Comparison of ENCODE assay signal across 9 cellular contexts in genomic region chr1:169427081-169427611, GRCh38. TPM values are rescaled to one million over a fixed set of nuclear protein-coding genes. Genes with fewer than 3 reads are reported as not detected.
DNase-seq lines count a peak whose midpoint lies in the region; ATAC-seq and TF ChIP-seq lines count a peak whose summit lies in the region.
"Had no signal": no experiment of that assay in that cellular context is flagged by ENCODE, and none has a peak within 500 bp of the region (broad histone marks: within the 10 kb centered on the region; RNA-seq: fewer than 3 reads in every experiment).

Gene CCDC181 (minus strand): TSS chr1:169427474. CDS start chr1:169424927, 2,547 bp downstream.

- no peaks in the 10 kb centered on the region for H3K36me3 ChIP-seq in hepatocyte (replicated peaks; ENCODE audit: insufficient read depth, low read depth)
- no peaks in the 10 kb centered on the region for H3K36me3 ChIP-seq in rectal smooth muscle tissue (ENCODE audit: control insufficient read depth, insufficient read depth, low read length)
- no peaks in the 10 kb centered on the region for H3K36me3 ChIP-seq in aorta (ENCODE audit: control insufficient read depth in 1 of 2, insufficient read depth in 2 of 2, low read length in 1 of 2)

- intact Hi-C loops in aorta (cut with DNase I), result no loop called here

- peaks cover 21% of the 10 kb centered on the region for H3K27me3 ChIP-seq in hepatocyte
- peaks cover 4% of the 10 kb centered on the region for H3K27me3 ChIP-seq in rectal smooth muscle tissue (ENCODE audit: control insufficient read depth, insufficient read depth, low read length)
- no peaks in the 10 kb centered on the region for H3K27me3 ChIP-seq in aorta (ENCODE audit: control insufficient read depth in 1 of 2, insufficient read depth in 2 of 2, low read length in 1 of 2)

- DNase-seq in HPDE6-E6E7 (ENCODE audit: extremely low spot score), result peak; percentile 1
- peak in 55 of 56 donors; percentile 9 to 86 (median 67) for DNase-seq in amygdala (lab: John Stamatoyannopoulos, UW)
- DNase-seq in hepatocyte (ENCODE audit: low spot score), result peak; percentile 78
- DNase-seq in aorta, result peak; percentile 56 to 82

- H3K9ac ChIP-seq in rectal smooth muscle tissue (ENCODE audit: low read length), result no peak within 1 kb of the TSS

- H3K4me3 ChIP-seq in hepatocyte (peak within 1 kb of the TSS; percentile 66), rectal smooth muscle tissue (ENCODE audit: low read length) (peak within 1 kb of the TSS; percentile 58), aorta (ENCODE audit: low read length in 2 of 2) (peak within 1 kb of the TSS; percentile 18 to 67)

- ATAC-seq in GM18519 (IDR thresholded peaks at IDR 0.05; ENCODE audit: low FRiP score, unreplicated experiment) (peak; percentile 72), SK-N-SH treated with all-trans-retinoic acid at 6 μM for 48 hours (peak; percentile 99), aorta (ENCODE audit: low FRiP score) (peak; percentile 70), HG03039 (IDR thresholded peaks at IDR 0.05; ENCODE audit: unreplicated experiment) (no peak)

- H3K4me1 ChIP-seq in hepatocyte (ENCODE audit: insufficient read depth), result no peaks in the 10 kb centered on the region
- H3K4me1 ChIP-seq in rectal smooth muscle tissue (ENCODE audit: control insufficient read depth, insufficient read depth, low read length), result no peaks in the 10 kb centered on the region
- H3K4me1 ChIP-seq in aorta (ENCODE audit: control insufficient read depth in 1 of 2, insufficient read depth in 2 of 2, low read length in 2 of 2), result no peaks in the 10 kb centered on the region

- 3% methylated on average over 26 of the region's 26 CpGs for WGBS in hepatocyte (ENCODE audit: low lambda C conversion rate, missing lambda C conversion rate)
- 0 to 1% methylated on average over 26 of the region's 26 CpGs for WGBS in aorta, 2 donors

- no peak within 1 kb of the TSS for H3K27ac ChIP-seq in hepatocyte
- no peak within 1 kb of the TSS for H3K27ac ChIP-seq in rectal smooth muscle tissue (ENCODE audit: low read depth, low read length)
- H3K27ac ChIP-seq in aorta (ENCODE audit: low read depth in 1 of 2, low read length in 2 of 2), result no peak within 1 kb of the TSS
- H3K27ac ChIP-seq: skin epidermis had no signal

- peak within 1 kb of the TSS; percentile 79 for H3K4me2 ChIP-seq in hepatocyte

- H3K9me2 ChIP-seq in hepatocyte (replicated peaks; ENCODE audit: insufficient read depth), result no peaks in the 10 kb centered on the region

- H3K9me3 ChIP-seq in hepatocyte (ENCODE audit: low read depth) (no peaks in the 10 kb centered on the region), aorta (ENCODE audit: control insufficient read depth, low read length) (peaks cover 2% of the 10 kb centered on the region)

- no peak for TF ChIP-seq CTCF in hepatocyte (IDR thresholded peaks at IDR 0.05; ENCODE audit: poor library complexity)

- H3K79me2 ChIP-seq in hepatocyte, result no peaks in the 10 kb centered on the region

- H2AFZ ChIP-seq in hepatocyte, result peak within 1 kb of the TSS; percentile 78

- no peaks in the 10 kb centered on the region for H4K20me1 ChIP-seq in hepatocyte (ENCODE audit: insufficient read depth, poor library complexity, severe bottlenecking)

TF ChIP-seq in SK-N-SH treated with all-trans-retinoic acid at 6 μM for 48 hours, 23 proteins besides CTCF, POLR2A, EP300 and RAD21:
- TF ChIP-seq ZNF565 (CRISPR knock-in tag; conservative IDR thresholded peaks at IDR 0.05; ENCODE audit: low read depth) (no peak), GLIS3 (CRISPR knock-in tag; IDR thresholded peaks at IDR 0.05) (no peak), ZFP30 (CRISPR knock-in tag; IDR thresholded peaks at IDR 0.05) (no peak), ISL1 (CRISPR knock-in tag; IDR thresholded peaks at IDR 0.05) (no peak)

RNA-seq across cellular contexts. Expression of gene CCDC181, which starts in this region (rescaled TPM):
- 0.52 and 1.3 TPM in 2 replicates for total RNA-seq in hepatocyte
- polyA plus RNA-seq in hepatocyte, result 0.79 and 1.1 TPM in 2 replicates
- total RNA-seq in aorta, result under 1 TPM; 0.48 to 0.97 TPM
- 1 to 10 TPM; 1.6 to 3.9 TPM for polyA plus RNA-seq in aorta

Comparison
In these comparisons a context has a peak if more than half of its experiments do, and no peak if none do; other contexts are left out.
1. DNase-seq: peak in every context shown above with its lines; median percentile 78 in hepatocyte; 69 in aorta; 67 in amygdala; 1 in HPDE6-E6E7.